8 cellular contexts compared by ENCODE assay signal in the genomic region with DNA sequence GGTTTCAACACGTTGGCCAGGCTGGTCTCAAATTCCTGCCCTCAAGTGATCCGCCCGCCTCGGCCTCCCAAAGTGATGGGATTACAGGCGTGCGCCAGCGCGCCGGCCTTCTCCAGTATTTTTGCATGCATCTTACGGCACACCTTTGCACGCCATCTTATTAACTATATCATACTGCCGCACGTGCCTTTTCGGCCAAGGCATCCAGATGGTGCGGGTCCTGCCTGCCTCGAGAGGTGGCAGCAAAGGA. TPM values are rescaled to one million over a fixed set of nuclear protein-coding genes. Genes with fewer than 3 reads are reported as not detected.
DNase-seq lines count a peak whose midpoint lies in the region; ATAC-seq and TF ChIP-seq lines count a peak whose summit lies in the region.

No MANE protein-coding gene starts in this region.

- ATAC-seq in activated naive CD8-positive, alpha-beta T cell treated with anti-CD3 and anti-CD28 coated beads, Interleukin-2, amount 50 U/mL, for 24 hours, result no peak

- peak overlapping the region; percentile 83 for H3K9ac ChIP-seq in ES-I3 (ENCODE audit: low read depth, low read length)

- no peak for TF ChIP-seq EP300 in transverse colon (IDR thresholded peaks at IDR 0.05; ENCODE audit: low read depth)

- no peaks in the 10 kb centered on the region for H3K27me3 ChIP-seq in kidney epithelial cell (ENCODE audit: control insufficient read depth, insufficient read depth, low read length)
- H3K27me3 ChIP-seq in transverse colon, result no peaks in the 10 kb centered on the region

- intact Hi-C loops in transverse colon (cut with DNase I; ENCODE audit: low total_unique reads), result no loop called here

- no peaks in the 10 kb centered on the region for H3K9me3 ChIP-seq in ES-I3 (ENCODE audit: control insufficient read depth, insufficient read depth, low read length)
- H3K9me3 ChIP-seq in transverse colon, result no peaks in the 10 kb centered on the region

- peaks cover 32% of the 10 kb centered on the region for H3K4me1 Mint-ChIP-seq in activated naive CD8-positive, alpha-beta T cell treated with anti-CD3 and anti-CD28 coated beads, Interleukin-2, amount 50 U/mL, for 24 hours

- H3K36me3 ChIP-seq in ES-I3 (ENCODE audit: insufficient read depth, low read length), result no peaks in the 10 kb centered on the region
- no peaks in the 10 kb centered on the region for H3K36me3 ChIP-seq in kidney epithelial cell (ENCODE audit: control insufficient read depth, insufficient read depth, low read length)
- peaks cover 0 to 8% (median 4%) of the 10 kb centered on the region in 4 donors for H3K36me3 ChIP-seq in transverse colon

- H3K4me3 ChIP-seq in kidney epithelial cell (ENCODE audit: low read depth, low read length) (peak overlapping the region; percentile 88), transverse colon (peak overlapping the region; percentile 69 to 88 (median 85))

- peak overlapping the region; percentile 89 for H3K4me3 Mint-ChIP-seq in activated naive CD8-positive, alpha-beta T cell treated with anti-CD3 and anti-CD28 coated beads, Interleukin-2, amount 50 U/mL, for 24 hours

- no peak for TF ChIP-seq CTCF in kidney epithelial cell (IDR thresholded peaks at IDR 0.05; ENCODE audit: insufficient read depth, low read length, poor library complexity, severe bottlenecking)
- peak; percentile 38 to 65 (median 39) for TF ChIP-seq CTCF in transverse colon (IDR thresholded peaks at IDR 0.05)

- WGBS in transverse colon (ENCODE audit: low coverage in 1 of 2), 2 donors, result 6% methylated on average over 13 of the region's 16 CpGs; no CpG with 5 or more reads in 1 of the 2 donors

- DNase-seq in KBM-7 (peak; percentile 89), kidney epithelial cell (ENCODE audit: low read depth) (no peak), transverse colon (no peak), GM19238 (ENCODE audit: insufficient read length, low spot score) (no peak), NCI-H2196 (lab: John Stamatoyannopoulos, UW; ENCODE audit: unreplicated experiment) (no peak)
- no peak for DNase-seq in activated naive CD8-positive, alpha-beta T cell treated with anti-CD3 and anti-CD28 coated beads, Interleukin-2, amount 50 U/mL, for 24 hours
- no peak for DNase-seq in activated CD4-positive, alpha-beta T cell treated with anti-CD3 and anti-CD28 coated beads for 1 hour

- H3K27me3 Mint-ChIP-seq in activated naive CD8-positive, alpha-beta T cell treated with anti-CD3 and anti-CD28 coated beads, Interleukin-2, amount 50 U/mL, for 24 hours, result no peaks in the 10 kb centered on the region

- peak overlapping the region; percentile 93 for H3K27ac Mint-ChIP-seq in activated naive CD8-positive, alpha-beta T cell treated with anti-CD3 and anti-CD28 coated beads, Interleukin-2, amount 50 U/mL, for 24 hours

- no peak for TF ChIP-seq POLR2A in transverse colon (IDR thresholded peaks at IDR 0.05)

- peaks cover 20% of the 10 kb centered on the region for H3K36me3 Mint-ChIP-seq in activated naive CD8-positive, alpha-beta T cell treated with anti-CD3 and anti-CD28 coated beads, Interleukin-2, amount 50 U/mL, for 24 hours (ENCODE audit: low read depth)

- H3K27ac ChIP-seq in transverse colon, result peak overlapping the region; percentile 93 to 98 (median 94)

- no peaks in the 10 kb centered on the region for H3K9me3 Mint-ChIP-seq in activated naive CD8-positive, alpha-beta T cell treated with anti-CD3 and anti-CD28 coated beads, Interleukin-2, amount 50 U/mL, for 24 hours

- H3K4me1 ChIP-seq in ES-I3 (ENCODE audit: insufficient read depth, low read length) (no peaks in the 10 kb centered on the region), transverse colon (peaks cover 6 to 19% (median 18%) of the 10 kb centered on the region in 4 donors)

- in situ Hi-C loops in KBM-7 (cut with MboI; ENCODE audit: low pct_unique_long_range_greater_than_20kb, low sequenced_read_pairs) (no loop called here), transverse colon (cut with MboI; ENCODE audit: low pct_ligation_motif_present in 1 of 4, low pct_unique_long_range_greater_than_20kb in 1 of 4, low sequenced_read_pairs in 3 of 4) (no loop called here)

RNA-seq across cellular contexts. Expression of gene ING5, which starts 0.8 kb away (rescaled TPM):
- total RNA-seq in kidney epithelial cell (12.6 and 25.6 TPM in 2 replicates), transverse colon (10 to 100 TPM; 37.4 to 94.3 (median 56.3) TPM)

RNA-seq across cellular contexts. Expression of gene DTYMK, which starts 14.5 kb away (rescaled TPM):
- total RNA-seq in kidney epithelial cell, result 32.9 and 35.6 TPM in 2 replicates
- 10 to 100 TPM in 2 of 4 donors, 1 to 10 TPM in 2; 3.4 to 27.9 (median 11.4) TPM for total RNA-seq in transverse colon

RNA-seq across cellular contexts. Expression of gene D2HGDH, which starts 33.4 kb away (rescaled TPM):
- total RNA-seq in kidney epithelial cell, result 10.2 and 16.5 TPM in 2 replicates
- 100 to 1,000 TPM in 1 of 4 donors, 10 to 100 TPM in 3; 53.2 to 150 (median 55.5) TPM for total RNA-seq in transverse colon
